In the genomic region with DNA sequence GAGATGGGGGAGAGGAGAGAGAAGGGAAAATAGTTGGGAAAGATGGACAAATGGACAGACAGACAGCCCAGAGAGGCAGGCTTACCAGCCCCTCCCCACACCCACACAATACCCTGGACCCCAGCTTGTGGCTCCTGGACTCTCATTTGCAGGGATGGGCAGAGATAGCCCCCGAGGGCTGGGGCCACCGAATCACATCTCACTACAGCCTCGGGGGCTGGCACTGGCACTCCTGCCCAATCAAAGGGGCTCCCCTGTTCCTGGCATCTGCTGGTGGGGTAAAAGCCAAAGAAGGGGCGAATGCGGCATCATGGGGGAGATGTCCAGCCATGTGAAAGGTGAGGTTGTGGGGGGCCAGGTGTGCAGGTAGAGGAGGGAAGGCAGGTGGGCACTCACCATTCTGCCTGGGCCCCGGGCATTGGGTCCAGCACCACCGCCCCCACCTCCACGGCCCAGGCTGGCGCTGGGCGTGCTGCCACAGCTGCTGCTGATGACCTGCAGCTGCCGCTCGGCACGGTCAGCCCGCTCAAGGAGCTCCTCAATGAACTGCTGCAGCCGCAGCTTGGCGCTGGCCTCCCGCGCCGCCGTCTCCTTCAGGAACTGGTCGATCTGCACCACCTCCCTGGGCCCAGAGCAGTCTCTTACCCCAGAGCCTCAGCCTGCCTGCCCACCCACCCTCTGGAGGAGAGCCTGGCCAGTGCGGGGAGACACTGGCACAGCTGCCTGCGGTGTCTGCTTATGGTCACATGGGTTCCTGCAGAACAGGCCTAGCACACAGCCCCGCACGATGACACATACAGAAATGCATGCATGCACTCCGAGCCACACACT, we compare ENCODE assay signal across 1 cellular context.
A peak's percentile ranks its signal among the peaks of the same experiment; 100 is the strongest.
TF ChIP-seq lines count a peak whose summit lies in the region.

No MANE protein-coding gene starts in this region.

TF ChIP-seq in IMR-90, 13 proteins besides CTCF, POLR2A, EP300 and RAD21:
- TF ChIP-seq CEBPB (IDR thresholded peaks at IDR 0.05; ENCODE audit: low read depth, low read length) = no peak
- peak; percentile 39; the same call in 1 of the 2 replicates for TF ChIP-seq USF2 (IDR thresholded peaks at IDR 0.05; ENCODE audit: low read depth, low read length)
